Comparison of ENCODE assay signal across 11 cellular contexts in the genomic region with DNA sequence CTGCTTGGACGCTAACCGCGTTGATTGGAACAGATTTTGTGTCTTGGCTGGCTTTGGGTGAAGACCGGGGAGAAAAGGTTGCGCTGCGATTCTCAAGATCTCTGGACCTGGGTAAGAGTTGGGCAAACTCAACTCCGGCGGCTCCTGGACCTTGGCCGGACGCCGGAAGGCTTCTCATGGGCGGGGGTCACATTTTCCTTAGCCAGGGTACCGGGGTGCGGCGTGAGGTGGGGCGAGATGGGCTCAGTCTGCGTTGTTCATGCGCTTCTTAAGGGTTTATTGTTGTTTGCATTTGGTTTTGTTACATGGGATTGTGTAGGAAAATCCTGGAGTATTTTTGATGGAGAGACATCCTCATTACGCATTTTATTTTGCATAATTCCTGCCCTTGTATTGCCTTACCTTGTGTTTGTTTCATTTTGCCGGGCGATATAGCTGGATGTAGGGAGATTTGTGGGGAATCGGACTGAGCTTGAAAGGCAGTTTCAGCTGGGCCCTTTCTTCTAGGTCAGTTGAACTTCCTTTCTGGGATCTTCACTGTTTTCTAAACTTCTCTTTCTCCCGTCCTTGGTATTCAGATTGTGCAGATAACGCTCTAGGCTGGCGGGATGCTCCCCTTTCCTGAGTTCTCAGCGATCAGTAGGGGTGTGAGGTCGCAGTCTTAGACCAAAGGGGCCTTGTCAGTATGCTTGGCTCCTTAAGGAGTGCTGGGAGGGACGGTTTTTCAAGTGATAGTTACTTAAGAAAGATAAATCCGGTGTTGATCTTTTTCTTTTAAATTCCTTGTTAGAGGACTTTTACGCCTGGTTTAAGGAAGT. TPM values are rescaled to one million over a fixed set of nuclear protein-coding genes. Genes with fewer than 3 reads are reported as not detected.
DNase-seq lines count a peak whose midpoint lies in the region; ATAC-seq and TF ChIP-seq lines count a peak whose summit lies in the region.
"Had no signal": no experiment of that assay in that cellular context is flagged by ENCODE, and none has a peak within 500 bp of the region (broad histone marks: within the 10 kb centered on the region; RNA-seq: fewer than 3 reads in every experiment).

No MANE protein-coding gene starts in this region.

- peaks cover 38% of the 10 kb centered on the region for H3K4me1 Mint-ChIP-seq in WTC11
- peaks cover 9% of the 10 kb centered on the region for H3K4me1 Mint-ChIP-seq in activated CD4-positive, alpha-beta memory T cell treated with anti-CD3 and anti-CD28 coated beads for 36 hours (ENCODE audit: low read depth)

- H2AFZ ChIP-seq in trophoblast cell (ENCODE audit: insufficient read depth, low read length, poor library complexity) = peak overlapping the region; percentile 27

- no peaks in the 10 kb centered on the region for H3K27me3 Mint-ChIP-seq in WTC11 (ENCODE audit: low read depth)
- peaks cover 37% of the 10 kb centered on the region for H3K27me3 Mint-ChIP-seq in activated CD4-positive, alpha-beta memory T cell treated with anti-CD3 and anti-CD28 coated beads for 36 hours

- no peak overlapping the region for H2AK5ac ChIP-seq in trophoblast cell (ENCODE audit: low read length)

- POLR2A ChIA-PET in WTC11 (lab: Charles Lee) = no interaction called here
- POLR2A ChIA-PET in activated CD4-positive, alpha-beta memory T cell treated with anti-CD3 and anti-CD28 coated beads for 36 hours (lab: Charles Lee) = no interaction called here

- peak; percentile 55 for DNase-seq in Ammon's horn (ENCODE audit: low spot score)
- DNase-seq in WTC11 (ENCODE audit: low spot score) = peak; percentile 35
- no peak for DNase-seq in trophoblast cell
- DNase-seq in NCI-H510A treated with DMSO at 0.1 percent for 48 hours (lab: John Stamatoyannopoulos, UW) = no peak
- no peak for DNase-seq in activated CD4-positive, alpha-beta memory T cell treated with anti-CD3 and anti-CD28 coated beads for 36 hours
- no peak for DNase-seq in DMS153 (lab: John Stamatoyannopoulos, UW)
- DNase-seq: CD8-positive, alpha-beta T cell; NCI-H2107 had no signal

- no CpG with 5 or more reads among the region's 30 CpGs for WGBS in trophoblast cell (ENCODE audit: extremely low coverage, insufficient coverage, insufficient read length)

- H2BK12ac ChIP-seq in trophoblast cell (ENCODE audit: low read length) = no peak overlapping the region

- H3K36me3 Mint-ChIP-seq in WTC11 = peaks cover 11% of the 10 kb centered on the region
- H3K36me3 Mint-ChIP-seq in activated CD4-positive, alpha-beta memory T cell treated with anti-CD3 and anti-CD28 coated beads for 36 hours = no peaks in the 10 kb centered on the region
- H3K36me3 Mint-ChIP-seq: CD8-positive, alpha-beta T cell; stimulated activated memory B cell treated with anti-CD40 and anti-IgM and Interleukin-4, amounts not matched to agents 10 μg/mL and 1 μg/mL and 100 μg/mL, for 72 hours had no signal

- H3K9ac ChIP-seq in iPS-15b (ENCODE audit: low read depth, low read length) (peak overlapping the region; percentile 85), trophoblast cell (ENCODE audit: low read length) (no peak overlapping the region)

- no peak overlapping the region for H3K23ac ChIP-seq in trophoblast cell (ENCODE audit: low read length)

- H2BK5ac ChIP-seq in trophoblast cell (ENCODE audit: low read depth, low read length, poor library complexity) = no peak overlapping the region

- no peaks in the 10 kb centered on the region for H3K9me3 ChIP-seq in iPS-15b (ENCODE audit: control insufficient read depth, insufficient read depth, low read length)
- no peaks in the 10 kb centered on the region for H3K9me3 ChIP-seq in trophoblast cell (ENCODE audit: insufficient read depth, low read depth, low read length)

- H3K79me2 ChIP-seq in trophoblast cell (ENCODE audit: control insufficient read depth, insufficient read depth, low read length, poor library complexity) = no peaks in the 10 kb centered on the region

- H3K4me3 Mint-ChIP-seq in WTC11 = peak overlapping the region; percentile 92
- no peak overlapping the region for H3K4me3 Mint-ChIP-seq in activated CD4-positive, alpha-beta memory T cell treated with anti-CD3 and anti-CD28 coated beads for 36 hours
- H3K4me3 Mint-ChIP-seq: stimulated activated memory B cell treated with anti-CD40 and anti-IgM and Interleukin-4, amounts not matched to agents 10 μg/mL and 1 μg/mL and 100 μg/mL, for 72 hours had no signal

- no peak overlapping the region for H3K27ac ChIP-seq in trophoblast cell (ENCODE audit: low read depth, low read length)

- H4K8ac ChIP-seq in trophoblast cell (ENCODE audit: low read depth, low read length) = no peak overlapping the region

- H3K4me3 ChIP-seq in iPS-15b (ENCODE audit: low read depth, low read length) (peak overlapping the region; percentile 92), trophoblast cell (ENCODE audit: low read depth, low read length) (peak overlapping the region; percentile 66)

- intact Hi-C loops in activated CD4-positive, alpha-beta memory T cell treated with anti-CD3 and anti-CD28 coated beads for 36 hours (cut with micrococcal nuclease) = loop anchor here (1.0 kb wide), 1 partner anchor 202 kb away; no protein-coding TSS in a partner anchor

- H3K4me2 ChIP-seq in trophoblast cell (ENCODE audit: low read length) = peak overlapping the region; percentile 99

- peaks cover 12% of the 10 kb centered on the region for H3K9me3 Mint-ChIP-seq in WTC11
- peaks cover 3% of the 10 kb centered on the region for H3K9me3 Mint-ChIP-seq in activated CD4-positive, alpha-beta memory T cell treated with anti-CD3 and anti-CD28 coated beads for 36 hours

- no peaks in the 10 kb centered on the region for H3K36me3 ChIP-seq in iPS-15b (ENCODE audit: control insufficient read depth, insufficient read depth, low read length)
- no peaks in the 10 kb centered on the region for H3K36me3 ChIP-seq in trophoblast cell (ENCODE audit: control insufficient read depth in 1 of 2, insufficient read depth in 2 of 2, low read length in 2 of 2)

- ATAC-seq in WTC11 (peak; percentile 50), GM18907 (IDR thresholded peaks at IDR 0.05; ENCODE audit: unreplicated experiment) (no peak)
- ATAC-seq: CD8-positive, alpha-beta T cell had no signal

- CTCF ChIA-PET in WTC11 (lab: Charles Lee) = interaction anchor here (0.6 to 2.0 kb wide), 13 partner anchors 9 to 202 kb away, joined by 3 to 6 read pairs (median 3); no protein-coding TSS in a partner anchor
- CTCF ChIA-PET in activated CD4-positive, alpha-beta memory T cell treated with anti-CD3 and anti-CD28 coated beads for 36 hours (lab: Charles Lee) = interaction anchor here (0.9 to 1.5 kb wide), 2 partner anchors 22 to 202 kb away, joined by 3 read pairs; no protein-coding TSS in a partner anchor

- H3K4ac ChIP-seq in trophoblast cell (ENCODE audit: low read depth, low read length) = no peak overlapping the region

- H4K12ac ChIP-seq in trophoblast cell (ENCODE audit: low read depth, low read length) = no peak overlapping the region

- no peak for TF ChIP-seq CTCF in WTC11 (IDR thresholded peaks at IDR 0.05)

- H3K4me1 ChIP-seq in iPS-15b (ENCODE audit: control insufficient read depth, insufficient read depth, low read length) (peaks cover 23% of the 10 kb centered on the region), trophoblast cell (ENCODE audit: control insufficient read depth in 1 of 2, insufficient read depth in 2 of 2, low read length in 2 of 2) (peaks cover 3 to 11% of the 10 kb centered on the region in 2 experiments)

- no peak overlapping the region for H4K91ac ChIP-seq in trophoblast cell (ENCODE audit: low read depth, low read length)

- H3K14ac ChIP-seq in trophoblast cell (ENCODE audit: low read length) = no peak overlapping the region

- H3K18ac ChIP-seq in trophoblast cell (ENCODE audit: low read length) = no peak overlapping the region

- no peaks in the 10 kb centered on the region for H3K79me1 ChIP-seq in trophoblast cell (ENCODE audit: low read length)

- no peak overlapping the region for H2BK120ac ChIP-seq in trophoblast cell (ENCODE audit: insufficient read depth, low read length, poor library complexity)

- H3K27me3 ChIP-seq in iPS-15b (ENCODE audit: control insufficient read depth, insufficient read depth, low read length) (no peaks in the 10 kb centered on the region), trophoblast cell (ENCODE audit: insufficient read depth, low read length) (peaks cover 11% of the 10 kb centered on the region)

- peak overlapping the region; percentile 12 for H3K27ac Mint-ChIP-seq in WTC11
- no peak overlapping the region for H3K27ac Mint-ChIP-seq in activated CD4-positive, alpha-beta memory T cell treated with anti-CD3 and anti-CD28 coated beads for 36 hours
- H3K27ac Mint-ChIP-seq: CD8-positive, alpha-beta T cell; stimulated activated memory B cell treated with anti-CD40 and anti-IgM and Interleukin-4, amounts not matched to agents 10 μg/mL and 1 μg/mL and 100 μg/mL, for 72 hours had no signal

TF ChIP-seq in WTC11, 78 proteins besides CTCF, POLR2A, EP300 and RAD21 (continues in another document):
- TF ChIP-seq ZNF532 (CRISPR knock-in tag; IDR thresholded peaks at IDR 0.05; ENCODE audit: borderline replicate concordance) = no peak

RNA-seq across cellular contexts. Expression of gene MEGF10, which starts 0.6 kb away (rescaled TPM):
- 17.9 to 24.5 TPM (median 20.8 TPM) in 3 replicates for total RNA-seq in WTC11 (2021)
- polyA plus RNA-seq in trophoblast cell (2013) = 0.10 and 0.12 TPM in 2 replicates
- not detected for total RNA-seq in activated CD4-positive, alpha-beta memory T cell treated with anti-CD3 and anti-CD28 coated beads for 36 hours
- total RNA-seq: CD8-positive, alpha-beta T cell had no signal

Comparison
In these comparisons a context has a peak if more than half of its experiments do, and no peak if none do; other contexts are left out.
1. DNase-seq: peak in Ammon's horn (single experiment) and WTC11 (single experiment); none in trophoblast cell (0 of 2), NCI-H510A treated with DMSO at 0.1 percent for 48 hours (single experiment), activated CD4-positive, alpha-beta memory T cell treated with anti-CD3 and anti-CD28 coated beads for 36 hours (single experiment) and DMS153 (single experiment).
2. RNA of gene MEGF10, which starts 0.6 kb away (total RNA-seq): 17.9 to 24.5 TPM in WTC11; not detected in activated CD4-positive, alpha-beta memory T cell treated with anti-CD3 and anti-CD28 coated beads for 36 hours; every median in the first group is over 10 times any median in the second.